8 cellular contexts compared by ENCODE assay signal in genomic region chr2:20350753-20351554, GRCh38. TPM values are rescaled to one million over a fixed set of nuclear protein-coding genes. Genes with fewer than 3 reads are reported as not detected.
DNase-seq lines count a peak whose midpoint lies in the region; ATAC-seq, FAIRE-seq and TF ChIP-seq lines count a peak whose summit lies in the region.

PUM2 (minus strand) TSS chr2:20350844; CDS start chr2:20327360, 23,484 bp downstream.

- H3K27ac ChIP-seq in HUES48 (ENCODE audit: low read depth, low read length) (peak within 1 kb of the TSS; percentile 100), H1 (ENCODE audit: low read depth, low read length) (peak within 1 kb of the TSS; percentile 100), mesenchymal stem cell (ENCODE audit: low read length, poor library complexity, severe bottlenecking) (peak within 1 kb of the TSS; percentile 98)

- CTCF ChIA-PET in activated CD8-positive, alpha-beta memory T cell treated with anti-CD3 and anti-CD28 coated beads, Interleukin-2, amount 10 ng/mL, durations not matched to agents 7 days and 5 days (lab: Charles Lee), result interaction anchor here (1.3 to 4.5 kb wide), 5 partner anchors 10 to 60 kb away, joined by 5 to 44 read pairs (median 8); no protein-coding TSS in a partner anchor
- CTCF ChIA-PET in H1 (lab: Charles Lee; ENCODE audit: partially characterized antibody), result interaction anchor here (0.7 to 4.3 kb wide), 7 partner anchors 22 to 361 kb away, joined by 3 to 24 read pairs (median 3); partner anchors contain the start of genes RHOB and WDR35

- H4K5ac ChIP-seq in H1 (ENCODE audit: insufficient read length, low read depth, low read length), result peak within 1 kb of the TSS; percentile 99

- H3K4ac ChIP-seq in H1 (replicated peaks; ENCODE audit: insufficient read length, low read depth, low read length) (peak within 1 kb of the TSS; percentile 100), mesenchymal stem cell (ENCODE audit: low read depth in 1 of 2, low read length in 2 of 2) (peak within 1 kb of the TSS; percentile 99 to 100)

- H3K27me3 ChIP-seq in HUES48 (ENCODE audit: control insufficient read depth, insufficient read depth, low read length), result no peaks in the 10 kb centered on the region
- H3K27me3 ChIP-seq in NT2/D1 (ENCODE audit: insufficient read depth, insufficient read length), result no peaks in the 10 kb centered on the region
- no peaks in the 10 kb centered on the region for H3K27me3 ChIP-seq in H1 (replicated peaks in 1 of 4; ENCODE audit: control insufficient read depth in 3 of 4, extremely low read depth in 1 of 4, insufficient read depth in 3 of 4, low read length in 3 of 4)
- no peaks in the 10 kb centered on the region for H3K27me3 ChIP-seq in mesenchymal stem cell (ENCODE audit: control insufficient read depth in 1 of 2, insufficient read depth in 1 of 2, low read length in 2 of 2)

- no peak for TF ChIP-seq CTCF in H1 (IDR thresholded peaks at IDR 0.05; ENCODE audit: control extremely low read depth in 1 of 3, insufficient read depth in 1 of 3, low read depth in 1 of 3, low read length in 3 of 3)

- POLR2A ChIA-PET in H1 (lab: Charles Lee; ENCODE audit: partially characterized antibody), result interaction anchor here (0.9 to 3.1 kb wide), 7 partner anchors 9 to 126 kb away, joined by 3 to 23 read pairs (median 4); partner anchors contain the start of gene RHOB

- peaks cover 8% of the 10 kb centered on the region for H3K23me2 ChIP-seq in H1 (ENCODE audit: low read depth, low read length)

- peaks cover 46% of the 10 kb centered on the region for H3K4me1 ChIP-seq in HUES48 (ENCODE audit: control insufficient read depth, insufficient read depth, low read length)
- H3K4me1 ChIP-seq in NT2/D1 (ENCODE audit: insufficient read depth, insufficient read length), result peaks cover 2% of the 10 kb centered on the region
- H3K4me1 ChIP-seq in H1 (replicated peaks in 1 of 4; ENCODE audit: control insufficient read depth in 3 of 4, insufficient read depth in 4 of 4, low read length in 3 of 4), result peaks cover 5 to 15% (median 12%) of the 10 kb centered on the region in 4 experiments
- H3K4me1 ChIP-seq in mesenchymal stem cell (ENCODE audit: control insufficient read depth, insufficient read depth, low read depth, low read length), result peaks cover 10% of the 10 kb centered on the region

- H3K14ac ChIP-seq in H1 (ENCODE audit: insufficient read length), result peak within 1 kb of the TSS; percentile 58
- H3K14ac ChIP-seq in mesenchymal stem cell (ENCODE audit: low read length in 2 of 2), result peak within 1 kb of the TSS; percentile 99 to 100

- peaks cover 34 to 42% of the 10 kb centered on the region in 2 experiments for H3K79me2 ChIP-seq in H1 (ENCODE audit: control insufficient read depth in 1 of 2, insufficient read depth in 2 of 2, low read length in 2 of 2)

- H2BK12ac ChIP-seq in H1 (ENCODE audit: low read depth, low read length) (peak within 1 kb of the TSS; percentile 88), mesenchymal stem cell (ENCODE audit: low read length in 2 of 2) (peak within 1 kb of the TSS; percentile 79 to 83)

- FAIRE-seq in H1 (lab: Jason Lieb, UNC), result no peak

- peak within 1 kb of the TSS; percentile 4; the same call in 1 of the 2 replicates for H2AK5ac ChIP-seq in H1 (ENCODE audit: low read depth, low read length)
- peak within 1 kb of the TSS; percentile 95 for H2AK5ac ChIP-seq in mesenchymal stem cell (ENCODE audit: low read length, severe bottlenecking)

- 2% methylated on average over 55 of the region's 70 CpGs; no CpG with 5 or more reads in 1 of the 2 experiments for WGBS in H1 (ENCODE audit: extremely low coverage in 1 of 2, insufficient coverage in 1 of 2, insufficient read length in 1 of 2, insufficient replicate concordance in 2 of 2, low coverage in 1 of 2, low lambda C conversion rate in 2 of 2, missing lambda C conversion rate in 1 of 2), 2 experiments
- WGBS in mesenchymal stem cell, result under 1% methylated on average over 54 of the region's 70 CpGs

- no peaks in the 10 kb centered on the region for H3K9me3 Mint-ChIP-seq in activated CD8-positive, alpha-beta memory T cell treated with anti-CD3 and anti-CD28 coated beads, Interleukin-2, amount 10 ng/mL, durations not matched to agents 7 days and 5 days (ENCODE audit: low read depth)

- peak; percentile 97 for DNase-seq in Caki2 (ENCODE audit: low read depth)
- peak; percentile 97 for DNase-seq in NT2/D1 (ENCODE audit: low read depth, low spot score)
- peak; percentile 96 for DNase-seq in activated CD8-positive, alpha-beta memory T cell treated with anti-CD3 and anti-CD28 coated beads, Interleukin-2, amount 10 ng/mL, durations not matched to agents 7 days and 5 days
- peak; percentile 89 to 90 for DNase-seq in H1 (ENCODE audit: low read depth in 1 of 2, low spot score in 2 of 2)
- DNase-seq in mesenchymal stem cell, result peak; percentile 92
- DNase-seq in stimulated activated CD8-positive, alpha-beta memory T cell treated with anti-CD3 and anti-CD28 coated beads, Interleukin-12 subunit alpha, Interleukin-12 subunit beta, amount 100 ng/mL, for 24 hours (ENCODE audit: extremely low read depth), result peak; percentile 81

- in situ Hi-C loops in Caki2 (cut with HindIII; ENCODE audit: low pct_unique_long_range_greater_than_20kb, low sequenced_read_pairs), result no loop called here

- H3K9me3 ChIP-seq in HUES48 (ENCODE audit: control insufficient read depth, insufficient read depth, low read length), result no peaks in the 10 kb centered on the region
- H3K9me3 ChIP-seq in NT2/D1 (ENCODE audit: insufficient read depth, low read length), result no peaks in the 10 kb centered on the region
- no peaks in the 10 kb centered on the region for H3K9me3 ChIP-seq in H1 (ENCODE audit: insufficient read depth in 2 of 2, low read depth in 1 of 2, low read length in 1 of 2)
- no peaks in the 10 kb centered on the region for H3K9me3 ChIP-seq in mesenchymal stem cell (ENCODE audit: control insufficient read depth, low read length)

- peak within 1 kb of the TSS; percentile 99 for H2BK5ac ChIP-seq in H1 (ENCODE audit: low read depth, low read length)
- peak within 1 kb of the TSS; percentile 99 for H2BK5ac ChIP-seq in mesenchymal stem cell (ENCODE audit: low read depth, low read length, poor library complexity, severe bottlenecking)

- H4K91ac ChIP-seq in H1 (replicated peaks; ENCODE audit: insufficient read length, low read length) (peak within 1 kb of the TSS; percentile 99), mesenchymal stem cell (ENCODE audit: low read length) (peak within 1 kb of the TSS; percentile 99)

- 0 out of 2 replicates have a peak within 1 kb of the TSS, but pooled peaks have one; percentile 67 for H2BK20ac ChIP-seq in H1 (ENCODE audit: low read length)

- H2AFZ ChIP-seq in H1 (ENCODE audit: low read length) (peak within 1 kb of the TSS; percentile 89), mesenchymal stem cell (ENCODE audit: low read depth, low read length) (peak within 1 kb of the TSS; percentile 80)

- H3K4me3 Mint-ChIP-seq in activated CD8-positive, alpha-beta memory T cell treated with anti-CD3 and anti-CD28 coated beads, Interleukin-2, amount 10 ng/mL, durations not matched to agents 7 days and 5 days, result peak within 1 kb of the TSS; percentile 95

- H3K4me2 ChIP-seq in H1 (ENCODE audit: insufficient read depth in 1 of 2, low read depth in 2 of 2, low read length in 2 of 2), result peak within 1 kb of the TSS; percentile 96
- H3K4me2 ChIP-seq in mesenchymal stem cell (ENCODE audit: low read length, poor library complexity, severe bottlenecking), result peak within 1 kb of the TSS; percentile 91

- peaks cover 31% of the 10 kb centered on the region for H3K4me1 Mint-ChIP-seq in activated CD8-positive, alpha-beta memory T cell treated with anti-CD3 and anti-CD28 coated beads, Interleukin-2, amount 10 ng/mL, durations not matched to agents 7 days and 5 days

- H3K36me3 Mint-ChIP-seq in activated CD8-positive, alpha-beta memory T cell treated with anti-CD3 and anti-CD28 coated beads, Interleukin-2, amount 10 ng/mL, durations not matched to agents 7 days and 5 days, result peaks cover 26% of the 10 kb centered on the region

- H3K18ac ChIP-seq in H1 (ENCODE audit: extremely low read depth, low read length), result peak within 1 kb of the TSS; percentile 91
- peak within 1 kb of the TSS; percentile 99 to 100 for H3K18ac ChIP-seq in mesenchymal stem cell (ENCODE audit: low read depth in 1 of 2, low read length in 2 of 2)

- H4K20me1 ChIP-seq in H1 (replicated peaks in 1 of 2; ENCODE audit: control insufficient read depth in 1 of 2, insufficient read depth in 2 of 2, low read length in 2 of 2), result peaks cover 8 to 16% of the 10 kb centered on the region in 2 experiments

- TF ChIP-seq POLR2A in H1 (IDR thresholded peaks at IDR 0.05; ENCODE audit: control extremely low read depth in 1 of 2, low read depth in 2 of 2, low read length in 2 of 2), result peak; percentile 73 to 84; a peak in 2 of 3 replicates

- H3K56ac ChIP-seq in H1 (replicated peaks; ENCODE audit: insufficient read length, low read depth, low read length), result peak within 1 kb of the TSS; percentile 98

- H2BK15ac ChIP-seq in H1 (ENCODE audit: low read length), result peak within 1 kb of the TSS; percentile 77; the same call in 1 of the 2 replicates
- peak within 1 kb of the TSS; percentile 88 for H2BK15ac ChIP-seq in mesenchymal stem cell (ENCODE audit: low read depth, poor library complexity, severe bottlenecking)

- no peak; a peak in 1 of 3 replicates for TF ChIP-seq EP300 in H1 (IDR thresholded peaks at IDR 0.05; ENCODE audit: borderline replicate concordance in 1 of 2, low read depth in 2 of 2, low read length in 2 of 2)

- H3K36me3 ChIP-seq in HUES48 (ENCODE audit: control insufficient read depth, insufficient read depth, low read length) (peaks cover 7% of the 10 kb centered on the region), NT2/D1 (ENCODE audit: insufficient read depth, insufficient read length, low read length) (peaks cover 9% of the 10 kb centered on the region), H1 (ENCODE audit: control insufficient read depth in 2 of 4, insufficient read depth in 4 of 4, low read length in 3 of 4) (peaks cover 0 to 4% (median 0%) of the 10 kb centered on the region in 4 experiments; a peak in 1 of 8 replicates), mesenchymal stem cell (ENCODE audit: control insufficient read depth in 1 of 2, insufficient read depth in 2 of 2, low read depth in 1 of 2, low read length in 2 of 2) (peaks cover 0 to 3% of the 10 kb centered on the region in 2 experiments)

- ATAC-seq in GM21423 (IDR thresholded peaks at IDR 0.05; ENCODE audit: unreplicated experiment), result peak; percentile 80
- ATAC-seq in activated CD8-positive, alpha-beta memory T cell treated with anti-CD3 and anti-CD28 coated beads, Interleukin-2, amount 10 ng/mL, durations not matched to agents 7 days and 5 days, result peak; percentile 84

- H3K79me1 ChIP-seq in H1 (ENCODE audit: low read depth, low read length) (no peaks in the 10 kb centered on the region; the same call in 1 of the 2 replicates), mesenchymal stem cell (replicated peaks; ENCODE audit: low read length, poor library complexity, severe bottlenecking) (no peaks in the 10 kb centered on the region)

- H3K9ac ChIP-seq in HUES48 (ENCODE audit: low read depth, low read length) (peak within 1 kb of the TSS; percentile 100), NT2/D1 (ENCODE audit: insufficient read length, low read depth) (peak within 1 kb of the TSS; percentile 97), H1 (replicated peaks in 1 of 4; ENCODE audit: extremely low read depth in 1 of 4, low read depth in 3 of 4, low read length in 3 of 4) (peak within 1 kb of the TSS; percentile 99 to 100 (median 100)), mesenchymal stem cell (ENCODE audit: low read length) (peak within 1 kb of the TSS; percentile 96)

- no peak for TF ChIP-seq RAD21 in H1 (IDR thresholded peaks at IDR 0.05 in 1 of 2, conservative IDR thresholded peaks at IDR 0.05 in 1 of 2; ENCODE audit: low read depth in 2 of 2, low read length in 2 of 2)

- H3K27me3 Mint-ChIP-seq in activated CD8-positive, alpha-beta memory T cell treated with anti-CD3 and anti-CD28 coated beads, Interleukin-2, amount 10 ng/mL, durations not matched to agents 7 days and 5 days, result no peaks in the 10 kb centered on the region

- H3K4me3 ChIP-seq in HUES48 (ENCODE audit: low read depth, low read length) (peak within 1 kb of the TSS; percentile 86), NT2/D1 (ENCODE audit: insufficient read length, low read depth) (peak within 1 kb of the TSS; percentile 91), H1 (ENCODE audit: extremely low read depth in 1 of 4, insufficient read depth in 2 of 4, low read depth in 3 of 4, low read length in 4 of 4) (peak within 1 kb of the TSS; percentile 84 to 100 (median 92)), mesenchymal stem cell (ENCODE audit: insufficient read depth in 1 of 2, low read depth in 1 of 2, low read length in 2 of 2) (peak within 1 kb of the TSS; percentile 84 to 94)

- peak within 1 kb of the TSS; percentile 100 for H4K8ac ChIP-seq in H1 (ENCODE audit: extremely low read depth, insufficient read depth, low read length)
- peak within 1 kb of the TSS; percentile 99 for H4K8ac ChIP-seq in mesenchymal stem cell (ENCODE audit: low read length)

- H3K23ac ChIP-seq in H1 (ENCODE audit: insufficient read length) (peak within 1 kb of the TSS; percentile 66), mesenchymal stem cell (ENCODE audit: low read length in 2 of 2) (peak within 1 kb of the TSS; percentile 83 to 100)

- H2BK120ac ChIP-seq in H1 (replicated peaks; ENCODE audit: low read depth, low read length) (peak within 1 kb of the TSS; percentile 61), mesenchymal stem cell (ENCODE audit: low read depth, low read length) (peak within 1 kb of the TSS; percentile 90)

- H3K27ac Mint-ChIP-seq in activated CD8-positive, alpha-beta memory T cell treated with anti-CD3 and anti-CD28 coated beads, Interleukin-2, amount 10 ng/mL, durations not matched to agents 7 days and 5 days, result peak within 1 kb of the TSS; percentile 87

RNA-seq across cellular contexts. Expression of gene PUM2, which starts in this region (rescaled TPM):
- total RNA-seq in Caki2 (2014; rRNA removed; shearing (Covaris generic); ENCODE audit: low replicate concordance), result 31.4 and 35.2 TPM in 2 replicates
- total RNA-seq in activated CD8-positive, alpha-beta memory T cell treated with anti-CD3 and anti-CD28 coated beads, Interleukin-2, amount 10 ng/mL, durations not matched to agents 7 days and 5 days, result 100 to 1,000 TPM; 120 to 127 TPM
- total RNA-seq in H1 (2021; fragmentation: NEBNext Ultra II Directional; extraction: Animal tissue kit (Norgen Biotek cat#: 25700)), result 109 and 114 TPM in 2 replicates
- polyA plus RNA-seq in H1 (2011; rRNA removed), result 30.1 and 46.6 TPM in 2 replicates
- polyA plus RNA-seq in H1 (2011; cell fraction: cytosol; rRNA removed), result 40.1 TPM
- polyA plus RNA-seq in H1 (2011; cell fraction: nucleus; rRNA removed), result 37.3 TPM
- 33.7 to 56.1 TPM (median 47.0 TPM) in 4 replicates for polyA plus RNA-seq in H1 (2012, experiment 1 of 2)
- polyA plus RNA-seq in H1 (2012, experiment 2 of 2), result 2.6 TPM
- 31.1 TPM for polyA plus RNA-seq in H1 (2013, experiment 1 of 2)
- 31.5 TPM for polyA plus RNA-seq in H1 (2013, experiment 2 of 2)
- 336 and 378 TPM in 2 replicates for polyA minus RNA-seq in H1 (2011; rRNA and poly(A)+ RNA removed)
- 98.2 TPM for polyA minus RNA-seq in H1 (2011; cell fraction: cytosol; rRNA and poly(A)+ RNA removed)
- 170 TPM for polyA minus RNA-seq in H1 (2011; cell fraction: nucleus; rRNA and poly(A)+ RNA removed)
- polyA plus RNA-seq in mesenchymal stem cell (2013, experiment 1 of 2), result 23.4 TPM
- polyA plus RNA-seq in mesenchymal stem cell (2013, experiment 2 of 2), result 23.8 TPM

Comparison
In these comparisons a context has a peak if more than half of its experiments do, and no peak if none do; other contexts are left out.
1. Peak in every context shown above with its lines: DNase-seq, ATAC-seq, H3K4me3 ChIP-seq and H3K27ac ChIP-seq.